21 cellular contexts compared by ENCODE assay signal in genomic region chr10:125092564-125093031, GRCh38.
DNase-seq lines count a peak whose midpoint lies in the region; ATAC-seq, FAIRE-seq and TF ChIP-seq lines count a peak whose summit lies in the region.
"Had no signal": no experiment of that assay in that cellular context is flagged by ENCODE, and none has a peak within 500 bp of the region (broad histone marks: within the 10 kb centered on the region; RNA-seq: fewer than 3 reads in every experiment).

No MANE protein-coding gene starts in this region.

- H4K20me1 ChIP-seq in HepG2 (ENCODE audit: insufficient read depth, low read length), result no peaks in the 10 kb centered on the region

- no peak for TF ChIP-seq RAD21 in HepG2 (CRISPR knock-in tag; IDR thresholded peaks at IDR 0.05)

- POLR2A ChIA-PET in HepG2 (lab: Yijun Ruan, JAX), result no interaction called here

- 34% methylated on average over 12 of the region's 17 CpGs for WGBS in HepG2 (ENCODE audit: low lambda C conversion rate)
- WGBS in spleen, 5 donors, result 86 to 95% (median 92%) methylated on average over 14 to 17 of the region's 17 CpGs

- in situ Hi-C loops in brain microvascular endothelial cell (cut with HindIII; ENCODE audit: low pct_ligation_motif_present, low sequenced_read_pairs) (no loop called here), HepG2 (cut with HindIII; ENCODE audit: extremely low pct_ligation_motif_present, low pct_unique_long_range_greater_than_20kb) (no loop called here)

- H3K9me3 ChIP-seq in HepG2 (ENCODE audit: low read length) (no peaks in the 10 kb centered on the region), spleen (no peaks in the 10 kb centered on the region)
- H3K9me3 ChIP-seq: body of pancreas, right lobe of liver had no signal

- H2AFZ ChIP-seq in HepG2 (ENCODE audit: low read length), result no peak overlapping the region

- H3K4me1 Mint-ChIP-seq in CD14-positive monocyte, result peaks cover 32% of the 10 kb centered on the region
- H3K4me1 Mint-ChIP-seq: activated T-helper 17 cell treated with anti-CD3 and anti-CD28 coated beads, Interleukin-2, amount 50 U/mL, for 72 hours had no signal

- H3K4me3 Mint-ChIP-seq in CD14-positive monocyte, result no peak overlapping the region
- H3K4me3 Mint-ChIP-seq: activated T-helper 17 cell treated with anti-CD3 and anti-CD28 coated beads, Interleukin-2, amount 50 U/mL, for 72 hours; T-helper 1 cell treated with Interleukin-12 subunit alpha and Interleukin-12 subunit beta and Interleukin-4 antibody, amounts not matched to agents 30 μg/mL and 1 μg/mL, for 36 hours had no signal

- H3K27me3 ChIP-seq in brain microvascular endothelial cell (replicated peaks) (no peaks in the 10 kb centered on the region), HepG2 (ENCODE audit: control insufficient read depth in 1 of 2, insufficient read depth in 2 of 2, low read length in 2 of 2) (peaks cover 3 to 44% of the 10 kb centered on the region in 2 experiments; a peak in 4 of 5 replicates), spleen (replicated peaks in 1 of 7) (peaks cover 0 to 4% (median 0%) of the 10 kb centered on the region in 7 donors)
- H3K27me3 ChIP-seq: body of pancreas, right lobe of liver had no signal

- no TSS peak for BruUV-seq in HepG2 (replicated peaks; lab: Mats Ljungman, UMichigan)

- H3K27ac ChIP-seq in brain microvascular endothelial cell, result peak overlapping the region; percentile 80
- H3K27ac ChIP-seq in HepG2 (ENCODE audit: extremely low read length, insufficient read depth, low read length), result no peak overlapping the region
- peak overlapping the region in 2 of 8 donors; percentile 35 to 38 for H3K27ac ChIP-seq in spleen

- TF ChIP-seq CTCF in CD14-positive monocyte (IDR thresholded peaks at IDR 0.05) (no peak), brain microvascular endothelial cell (IDR thresholded peaks at IDR 0.05; ENCODE audit: low read depth, low read length, missing control alignments) (no peak), HepG2 (CRISPR knock-in tag; IDR thresholded peaks at IDR 0.05) (no peak), spleen (IDR thresholded peaks at IDR 0.05 in 8 of 11, conservative IDR thresholded peaks at IDR 0.05 in 3 of 11) (no peak)

- H3K36me3 ChIP-seq in brain microvascular endothelial cell (replicated peaks) (peaks cover 3% of the 10 kb centered on the region), HepG2 (replicated peaks in 1 of 2; ENCODE audit: control insufficient read depth in 1 of 2, insufficient read depth in 2 of 2, low read length in 2 of 2) (no peaks in the 10 kb centered on the region), spleen (peaks cover 0 to 18% (median 0%) of the 10 kb centered on the region in 6 donors)
- H3K36me3 ChIP-seq: right lobe of liver had no signal

- no peak overlapping the region for H3K4me2 ChIP-seq in HepG2 (ENCODE audit: low read depth, low read length)

- FAIRE-seq in HepG2 (lab: Jason Lieb, UNC), result no peak
- FAIRE-seq: GM19239, HTR-8/SVneo, urothelium cell line had no signal

- H3K79me2 ChIP-seq in HepG2 (ENCODE audit: insufficient read depth, low read length), result no peaks in the 10 kb centered on the region

- peaks cover 9 to 56% of the 10 kb centered on the region in 2 donors for H3K36me3 Mint-ChIP-seq in CD14-positive monocyte

- intact Hi-C loops in CD14-positive monocyte (cut with micrococcal nuclease) (no loop called here), HepG2 (cut with micrococcal nuclease; ENCODE audit: unreplicated experiment) (no loop called here), spleen (cut with DNase I; ENCODE audit: low total_unique reads) (no loop called here)

- H3K9me3 Mint-ChIP-seq in CD14-positive monocyte, result no peaks in the 10 kb centered on the region
- H3K9me3 Mint-ChIP-seq: activated T-helper 17 cell treated with anti-CD3 and anti-CD28 coated beads, Interleukin-2, amount 50 U/mL, for 72 hours; T-helper 1 cell treated with Interleukin-12 subunit alpha and Interleukin-12 subunit beta and Interleukin-4 antibody, amounts not matched to agents 30 μg/mL and 1 μg/mL, for 36 hours had no signal

- peaks cover 0 to 2% (median 0%) of the 10 kb centered on the region in 3 donors for H3K27me3 Mint-ChIP-seq in CD14-positive monocyte (ENCODE audit: low read depth in 3 of 3)

- DNase-seq in CD14-positive monocyte (ENCODE audit: low spot score) (no peak), brain microvascular endothelial cell (no peak), HepG2 (ENCODE audit: low spot score) (no peak), spleen (peak; percentile 53), H4 (ENCODE audit: low spot score) (no peak), AML-193 (lab: John Stamatoyannopoulos, UW) (no peak), NCI-H1048 (lab: John Stamatoyannopoulos, UW) (no peak)
- DNase-seq: activated CD4-positive, alpha-beta T cell treated with anti-CD3 and anti-CD28 coated beads, Interleukin-2, amount 50 U/mL, for 1 hour; DMS79 treated with DMSO at 0.1 percent for 48 hours; mesendoderm; NCI-H2171 treated with DMSO at 0.1 percent for 48 hours; OCI-M1 had no signal

- CTCF ChIA-PET in HepG2 (lab: Yijun Ruan, JAX; ENCODE audit: low intra/inter-chr PET ratio, low total read pairs), result no interaction called here

- ATAC-seq in HepG2, result no peak
- no peak for ATAC-seq in GM21526 (IDR thresholded peaks at IDR 0.05; ENCODE audit: low FRiP score, unreplicated experiment)
- ATAC-seq: activated T-helper 17 cell treated with anti-CD3 and anti-CD28 coated beads, Interleukin-2, amount 50 U/mL, for 72 hours; GM12878; right lobe of liver had no signal

- H3K27ac Mint-ChIP-seq in CD14-positive monocyte, result peak overlapping the region in 5 of 7 donors; percentile 14 to 52 (median 43)
- H3K27ac Mint-ChIP-seq: activated T-helper 17 cell treated with anti-CD3 and anti-CD28 coated beads, Interleukin-2, amount 50 U/mL, for 72 hours; T-helper 1 cell treated with Interleukin-12 subunit alpha and Interleukin-12 subunit beta and Interleukin-4 antibody, amounts not matched to agents 30 μg/mL and 1 μg/mL, for 36 hours had no signal

- no peak overlapping the region for H3K9ac ChIP-seq in HepG2 (ENCODE audit: insufficient read depth, low read depth, low read length)

- H3K4me1 ChIP-seq in HepG2 (ENCODE audit: insufficient read depth, low read length) (no peaks in the 10 kb centered on the region; the same call in 1 of the 2 replicates), spleen (peaks cover 0 to 63% (median 19%) of the 10 kb centered on the region in 6 donors)
- H3K4me1 ChIP-seq: right lobe of liver had no signal

- TF ChIP-seq EP300 in HepG2 (IDR thresholded peaks at IDR 0.05; ENCODE audit: low read depth in 2 of 2, low read length in 2 of 2), result no peak
- no peak for TF ChIP-seq EP300 in HepG2 (CRISPR knock-in tag; IDR thresholded peaks at IDR 0.05; ENCODE audit: borderline replicate concordance)

- TF ChIP-seq POLR2A in HepG2 (IDR thresholded peaks at IDR 0.05; ENCODE audit: insufficient read depth in 1 of 2, low read depth in 2 of 2, low read length in 2 of 2) (no peak), spleen (IDR thresholded peaks at IDR 0.05) (no peak)

- no peak overlapping the region for H3K4me3 ChIP-seq in brain microvascular endothelial cell (ENCODE audit: low read depth, low read length)
- no peak overlapping the region for H3K4me3 ChIP-seq in HepG2 (replicated peaks in 1 of 3; ENCODE audit: insufficient read depth in 1 of 3, low read depth in 2 of 3, low read length in 3 of 3)
- H3K4me3 ChIP-seq in spleen, result no peak overlapping the region
- H3K4me3 ChIP-seq: body of pancreas, GM12878, right lobe of liver had no signal

TF ChIP-seq in HepG2, 621 proteins besides CTCF, POLR2A, EP300 and RAD21:
- TF ChIP-seq PCBP1 (IDR thresholded peaks at IDR 0.05; ENCODE audit: borderline replicate concordance, low read depth, low read length) (no peak), CREB1 (IDR thresholded peaks at IDR 0.05) (peak; percentile 96), CREB1 (CRISPR knock-in tag; IDR thresholded peaks at IDR 0.05) (no peak), NKX3-1 (CRISPR knock-in tag; IDR thresholded peaks at IDR 0.05) (no peak), DNMT3B (CRISPR knock-in tag; conservative IDR thresholded peaks at IDR 0.05) (no peak), MAFF (IDR thresholded peaks at IDR 0.05; ENCODE audit: low read depth, low read length) (no peak), ZNF558 (CRISPR knock-in tag; IDR thresholded peaks at IDR 0.05; ENCODE audit: borderline replicate concordance) (no peak), ZNF354B (CRISPR knock-in tag; IDR thresholded peaks at IDR 0.05) (no peak), CCAR2 (optimal IDR thresholded peaks at IDR 0.05; ENCODE audit: low read depth, low read length) (no peak), ATF7 (IDR thresholded peaks at IDR 0.05) (peak; percentile 94), ATF7 (CRISPR knock-in tag; IDR thresholded peaks at IDR 0.05) (no peak), AHR (CRISPR knock-in tag; IDR thresholded peaks at IDR 0.05) (no peak), ZNF512B (CRISPR knock-in tag; IDR thresholded peaks at IDR 0.05; ENCODE audit: borderline replicate concordance) (no peak)
TF ChIP-seq in HepG2: peak in this region for 2.
